9 cellular contexts compared by ENCODE assay signal in the genomic region with DNA sequence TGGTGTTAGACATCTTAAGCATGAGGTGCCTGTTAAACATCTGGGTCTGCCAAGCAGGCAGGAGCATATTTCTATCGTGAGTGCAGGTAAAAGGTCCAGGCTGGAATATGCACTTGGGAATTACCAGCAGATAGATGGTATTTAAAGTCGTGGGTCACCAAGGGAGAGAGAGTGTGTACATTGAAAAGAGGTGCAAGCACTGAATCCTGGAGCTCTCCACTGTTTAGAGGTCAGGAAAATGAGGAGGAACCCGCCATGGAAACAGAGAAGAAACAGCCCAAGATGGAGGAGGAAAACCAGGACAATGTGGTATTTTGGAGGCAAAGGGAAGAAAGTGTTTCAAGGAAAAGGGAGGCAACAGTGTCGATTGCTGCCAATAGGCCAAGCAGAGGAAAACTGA.
"Had no signal": no experiment of that assay in that cellular context is flagged by ENCODE, and none has a peak within 500 bp of the region (broad histone marks: within the 10 kb centered on the region; RNA-seq: fewer than 3 reads in every experiment).

No MANE protein-coding gene starts in this region.

- H3K36me3 Mint-ChIP-seq: IgD-negative memory B cell had no signal

- H3K36me3 ChIP-seq: HAP-1 had no signal

- H3K4me3 Mint-ChIP-seq: HFFc6 had no signal

- H3K27ac Mint-ChIP-seq: HFFc6, IgD-negative memory B cell had no signal

- H3K9ac ChIP-seq: GM23248 had no signal

- H3K9me3 Mint-ChIP-seq: HFFc6 had no signal

- H2AFZ ChIP-seq: GM23248 had no signal

- ATAC-seq: HCT116 had no signal

- H3K27ac ChIP-seq: GM23248, HL-60 had no signal

- H3K4me3 ChIP-seq: GM23248, HAP-1 had no signal

- H3K4me1 Mint-ChIP-seq: IgD-negative memory B cell had no signal

- H3K9me3 ChIP-seq: HAP-1 had no signal

- DNase-seq: GM23248, GOT3, H7, HFFc6, KBM-7 had no signal
